22 cellular contexts compared by ENCODE assay signal in the genomic region with DNA sequence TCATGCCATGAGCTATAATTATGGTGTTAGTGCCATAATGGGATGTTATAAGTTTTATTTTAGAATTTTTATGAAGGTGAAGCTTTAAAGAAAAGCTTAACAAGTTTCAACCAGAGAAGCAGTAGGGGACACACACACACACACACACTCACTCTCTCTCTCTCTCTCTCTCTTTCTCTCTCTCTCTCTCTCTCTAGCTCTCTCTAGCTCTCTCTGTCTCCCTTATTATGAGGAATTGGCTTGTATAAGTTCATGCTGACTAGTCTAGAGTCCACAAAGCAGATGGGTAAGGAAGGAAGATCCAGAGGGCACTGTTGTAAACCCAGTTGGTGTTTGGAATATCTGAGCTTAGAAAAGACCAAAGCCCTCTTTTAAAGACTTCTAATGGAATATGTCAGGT.
DNase-seq lines count a peak whose midpoint lies in the region; ATAC-seq and TF ChIP-seq lines count a peak whose summit lies in the region.
"Had no signal": no experiment of that assay in that cellular context is flagged by ENCODE, and none has a peak within 500 bp of the region (broad histone marks: within the 10 kb centered on the region; RNA-seq: fewer than 3 reads in every experiment).

No MANE protein-coding gene starts in this region.

- H3K27ac ChIP-seq in ectodermal cell (ENCODE audit: insufficient read depth, low read depth, low read length, poor library complexity, severe bottlenecking) (peak overlapping the region; percentile 44), prostate gland (no peak overlapping the region)
- H3K27ac ChIP-seq: 22Rv1; BLaER1 treated with 17β-estradiol and CSF1 and Interleukin-3, amounts not matched to agents 10 nM and 100 nM had no signal

- H3K4me3 ChIP-seq in ectodermal cell (ENCODE audit: insufficient read depth, low read depth, low read length) (no peak overlapping the region), prostate gland (no peak overlapping the region)
- H3K4me3 ChIP-seq: BLaER1 treated with 17β-estradiol and CSF1 and Interleukin-3, amounts not matched to agents 10 nM and 100 nM; K562; MG63 had no signal

- DNase-seq in NCI-H82 treated with DMSO at 0.1 percent for 48 hours (lab: John Stamatoyannopoulos, UW; ENCODE audit: unreplicated experiment) (peak; percentile 82), NCI-H82 (lab: John Stamatoyannopoulos, UW) (no peak), prostate gland (ENCODE audit: low spot score) (no peak), middle frontal gyrus (ENCODE audit: extremely low spot score, low spot score) (no peak)
- DNase-seq in natural killer cell treated with Interleukin-12 subunit alpha and Interleukin-12 subunit beta and Interleukin-15 and Interleukin-18, amount 100 ng/mL, for 72 hours (ENCODE audit: low spot score) = no peak
- DNase-seq: CD8-positive, alpha-beta T cell; MG63; NCI-H1417; NCI-H1694 treated with DMSO at 0.1 percent for 48 hours; NCI-H2107; NCI-H446 treated with DMSO at 0.1 percent for 48 hours; NCI-H69; SIG-M5; SK-N-SH had no signal

- intact Hi-C loops in prostate gland (cut with DNase I) = no loop called here

- H3K27me3 Mint-ChIP-seq in natural killer cell treated with Interleukin-12 subunit alpha and Interleukin-12 subunit beta and Interleukin-15 and Interleukin-18, amount 100 ng/mL, for 72 hours = no peaks in the 10 kb centered on the region

- no peak for ATAC-seq in natural killer cell treated with Interleukin-12 subunit alpha and Interleukin-12 subunit beta and Interleukin-15 and Interleukin-18, amount 100 ng/mL, for 72 hours
- no peak for ATAC-seq in HG03442 (IDR thresholded peaks at IDR 0.05; ENCODE audit: unreplicated experiment)
- ATAC-seq in GM18858 (IDR thresholded peaks at IDR 0.05; ENCODE audit: unreplicated experiment) = no peak
- ATAC-seq: CD8-positive, alpha-beta T cell; HCT116; K562; Panc1 had no signal

- H3K4me1 ChIP-seq in ectodermal cell (ENCODE audit: control insufficient read depth, insufficient read depth, low read length) (no peaks in the 10 kb centered on the region), prostate gland (replicated peaks) (no peaks in the 10 kb centered on the region)

- TF ChIP-seq POLR2A in prostate gland (IDR thresholded peaks at IDR 0.05) = no peak

- H3K9me3 ChIP-seq in ectodermal cell (ENCODE audit: control insufficient read depth, low read length) (no peaks in the 10 kb centered on the region), prostate gland (no peaks in the 10 kb centered on the region)
- H3K9me3 ChIP-seq: MG63, SK-N-SH had no signal

- no peaks in the 10 kb centered on the region for H3K36me3 ChIP-seq in ectodermal cell (ENCODE audit: control insufficient read depth, insufficient read depth, low read length)
- no peaks in the 10 kb centered on the region for H3K36me3 ChIP-seq in prostate gland

- H3K9me3 Mint-ChIP-seq in natural killer cell treated with Interleukin-12 subunit alpha and Interleukin-12 subunit beta and Interleukin-15 and Interleukin-18, amount 100 ng/mL, for 72 hours = no peaks in the 10 kb centered on the region
- H3K9me3 Mint-ChIP-seq: CD8-positive, alpha-beta T cell had no signal

- H3K36me3 Mint-ChIP-seq in natural killer cell treated with Interleukin-12 subunit alpha and Interleukin-12 subunit beta and Interleukin-15 and Interleukin-18, amount 100 ng/mL, for 72 hours = no peaks in the 10 kb centered on the region
- H3K36me3 Mint-ChIP-seq: CD8-positive, alpha-beta T cell had no signal

- H3K27me3 ChIP-seq in ectodermal cell (ENCODE audit: control insufficient read depth, insufficient read depth, low read length, poor library complexity, severe bottlenecking) (no peaks in the 10 kb centered on the region), prostate gland (replicated peaks; ENCODE audit: insufficient read depth) (no peaks in the 10 kb centered on the region)
- H3K27me3 ChIP-seq: BLaER1 treated with 17β-estradiol and CSF1 and Interleukin-3, amounts not matched to agents 10 nM and 100 nM; MG63 had no signal

- peaks cover 30 to 45% of the 10 kb centered on the region in 2 donors for H3K4me1 Mint-ChIP-seq in natural killer cell treated with Interleukin-12 subunit alpha and Interleukin-12 subunit beta and Interleukin-15 and Interleukin-18, amount 100 ng/mL, for 72 hours (ENCODE audit: low read depth in 2 of 2)

- H3K27ac Mint-ChIP-seq in natural killer cell treated with Interleukin-12 subunit alpha and Interleukin-12 subunit beta and Interleukin-15 and Interleukin-18, amount 100 ng/mL, for 72 hours = peak overlapping the region; percentile 12 to 24
- H3K27ac Mint-ChIP-seq: CD8-positive, alpha-beta T cell had no signal

- H3K4me3 Mint-ChIP-seq in natural killer cell treated with Interleukin-12 subunit alpha and Interleukin-12 subunit beta and Interleukin-15 and Interleukin-18, amount 100 ng/mL, for 72 hours = no peak overlapping the region
- H3K4me3 Mint-ChIP-seq: CD8-positive, alpha-beta T cell had no signal

- TF ChIP-seq CTCF in prostate gland (IDR thresholded peaks at IDR 0.05) = no peak
